Comparison of ENCODE assay signal across 9 cellular contexts in the genomic region with DNA sequence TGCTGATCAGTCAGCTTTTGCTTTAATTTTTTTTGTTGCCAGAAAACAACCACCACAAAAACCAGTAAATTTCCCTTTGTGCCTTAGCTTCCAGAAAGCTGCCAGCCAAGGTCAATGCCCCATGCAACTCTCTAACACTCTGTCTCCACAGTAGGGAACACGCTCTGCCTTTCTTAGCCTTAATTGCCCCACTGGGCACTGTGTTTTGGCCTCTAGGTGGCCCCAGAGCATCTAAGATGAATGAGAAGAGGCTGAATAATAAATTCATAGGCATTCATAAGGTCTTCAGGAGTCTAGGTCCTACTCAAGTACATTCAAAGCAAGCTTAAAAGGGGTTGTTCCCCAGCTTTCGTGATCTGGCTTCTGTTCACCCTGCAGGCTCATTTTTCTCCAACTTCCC. TPM values are rescaled to one million over a fixed set of nuclear protein-coding genes. Genes with fewer than 3 reads are reported as not detected.
DNase-seq lines count a peak whose midpoint lies in the region; ATAC-seq, FAIRE-seq and TF ChIP-seq lines count a peak whose summit lies in the region.
"Had no signal": no experiment of that assay in that cellular context is flagged by ENCODE, and none has a peak within 500 bp of the region (broad histone marks: within the 10 kb centered on the region; RNA-seq: fewer than 3 reads in every experiment).

No MANE protein-coding gene starts in this region.

- intact Hi-C loops in activated CD4-positive, alpha-beta memory T cell treated with anti-CD3 and anti-CD28 coated beads for 36 hours (cut with micrococcal nuclease) = loop anchor here (5.0 kb wide), 1 partner anchor 177 kb away; no protein-coding TSS in a partner anchor

- H3K27me3 Mint-ChIP-seq in activated CD4-positive, alpha-beta memory T cell treated with anti-CD3 and anti-CD28 coated beads for 36 hours = peaks cover 11% of the 10 kb centered on the region
- H3K27me3 Mint-ChIP-seq in activated CD4-positive, alpha-beta memory T cell treated with anti-CD3 and anti-CD28 coated beads, Interleukin-2, amount 10 ng/mL, durations not matched to agents 7 days and 5 days = peaks cover 2% of the 10 kb centered on the region

- H3K4me1 Mint-ChIP-seq in activated CD4-positive, alpha-beta memory T cell treated with anti-CD3 and anti-CD28 coated beads for 36 hours (ENCODE audit: low read depth) = no peaks in the 10 kb centered on the region
- H3K4me1 Mint-ChIP-seq in activated CD4-positive, alpha-beta memory T cell treated with anti-CD3 and anti-CD28 coated beads, Interleukin-2, amount 10 ng/mL, durations not matched to agents 7 days and 5 days = no peaks in the 10 kb centered on the region

- H3K27ac Mint-ChIP-seq in activated CD4-positive, alpha-beta memory T cell treated with anti-CD3 and anti-CD28 coated beads for 36 hours = no peak overlapping the region
- H3K27ac Mint-ChIP-seq in activated CD4-positive, alpha-beta memory T cell treated with anti-CD3 and anti-CD28 coated beads, Interleukin-2, amount 10 ng/mL, durations not matched to agents 7 days and 5 days = no peak overlapping the region

- no peaks in the 10 kb centered on the region for H3K36me3 Mint-ChIP-seq in activated CD4-positive, alpha-beta memory T cell treated with anti-CD3 and anti-CD28 coated beads for 36 hours
- no peaks in the 10 kb centered on the region for H3K36me3 Mint-ChIP-seq in activated CD4-positive, alpha-beta memory T cell treated with anti-CD3 and anti-CD28 coated beads, Interleukin-2, amount 10 ng/mL, durations not matched to agents 7 days and 5 days (ENCODE audit: low read depth)

- peak; percentile 9 for DNase-seq in activated CD4-positive, alpha-beta memory T cell treated with anti-CD3 and anti-CD28 coated beads for 36 hours
- no peak for DNase-seq in activated CD4-positive, alpha-beta memory T cell treated with anti-CD3 and anti-CD28 coated beads, Interleukin-2, amount 10 ng/mL, durations not matched to agents 7 days and 5 days
- DNase-seq in pons (ENCODE audit: low spot score) = peak; percentile 1
- no peak for DNase-seq in stimulated activated CD4-positive, alpha-beta T cell treated with anti-CD3 and anti-CD28 coated beads, Interleukin-4, amount 100 ng/mL, for 1 hour
- no peak for DNase-seq in RCC 7860 (ENCODE audit: low spot score)

- TF ChIP-seq CTCF in VCaP (conservative IDR thresholded peaks at IDR 0.05) = peak; percentile 64

- H3K27ac ChIP-seq in VCaP = no peak overlapping the region

- H3K9me3 Mint-ChIP-seq in activated CD4-positive, alpha-beta memory T cell treated with anti-CD3 and anti-CD28 coated beads for 36 hours = no peaks in the 10 kb centered on the region
- no peaks in the 10 kb centered on the region for H3K9me3 Mint-ChIP-seq in activated CD4-positive, alpha-beta memory T cell treated with anti-CD3 and anti-CD28 coated beads, Interleukin-2, amount 10 ng/mL, durations not matched to agents 7 days and 5 days

- POLR2A ChIA-PET in activated CD4-positive, alpha-beta memory T cell treated with anti-CD3 and anti-CD28 coated beads for 36 hours (lab: Charles Lee) = no interaction called here
- POLR2A ChIA-PET in activated CD4-positive, alpha-beta memory T cell treated with anti-CD3 and anti-CD28 coated beads, Interleukin-2, amount 10 ng/mL, durations not matched to agents 7 days and 5 days (lab: Charles Lee) = no interaction called here

- FAIRE-seq in RCC 7860 (lab: Jason Lieb, UNC) = no peak
- FAIRE-seq: G401.6 had no signal

- no peak overlapping the region for H3K4me3 Mint-ChIP-seq in activated CD4-positive, alpha-beta memory T cell treated with anti-CD3 and anti-CD28 coated beads for 36 hours
- H3K4me3 Mint-ChIP-seq in activated CD4-positive, alpha-beta memory T cell treated with anti-CD3 and anti-CD28 coated beads, Interleukin-2, amount 10 ng/mL, durations not matched to agents 7 days and 5 days = no peak overlapping the region

- ATAC-seq in HG03354 (IDR thresholded peaks at IDR 0.05; ENCODE audit: poor library complexity, severe bottlenecking, unreplicated experiment) (peak; percentile 48), HG03159 (IDR thresholded peaks at IDR 0.05; ENCODE audit: unreplicated experiment) (no peak)

- CTCF ChIA-PET in activated CD4-positive, alpha-beta memory T cell treated with anti-CD3 and anti-CD28 coated beads for 36 hours (lab: Charles Lee) = no interaction called here
- CTCF ChIA-PET in activated CD4-positive, alpha-beta memory T cell treated with anti-CD3 and anti-CD28 coated beads, Interleukin-2, amount 10 ng/mL, durations not matched to agents 7 days and 5 days (lab: Charles Lee) = interaction anchor here (0.9 to 1.4 kb wide), 3 partner anchors 9 to 351 kb away, joined by 3 to 4 read pairs (median 3); no protein-coding TSS in a partner anchor

RNA-seq across cellular contexts. Expression of a gene that starts 57.7 kb away (rescaled TPM):
- not detected for total RNA-seq in activated CD4-positive, alpha-beta memory T cell treated with anti-CD3 and anti-CD28 coated beads for 36 hours
- not detected for total RNA-seq in activated CD4-positive, alpha-beta memory T cell treated with anti-CD3 and anti-CD28 coated beads, Interleukin-2, amount 10 ng/mL, durations not matched to agents 7 days and 5 days

Comparison
In these comparisons a context has a peak if more than half of its experiments do, and no peak if none do; other contexts are left out.
1. DNase-seq: peak in activated CD4-positive, alpha-beta memory T cell treated with anti-CD3 and anti-CD28 coated beads for 36 hours (single experiment) and pons (single experiment); none in activated CD4-positive, alpha-beta memory T cell treated with anti-CD3 and anti-CD28 coated beads, Interleukin-2, amount 10 ng/mL, durations not matched to agents 7 days and 5 days (single experiment), stimulated activated CD4-positive, alpha-beta T cell treated with anti-CD3 and anti-CD28 coated beads, Interleukin-4, amount 100 ng/mL, for 1 hour (single experiment) and RCC 7860 (single experiment).